Comparison of ENCODE assay signal across 8 cellular contexts in genomic region chr13:44191504-44192171, GRCh38.
DNase-seq lines count a peak whose midpoint lies in the region; ATAC-seq and TF ChIP-seq lines count a peak whose summit lies in the region.

No MANE protein-coding gene starts in this region.

- H3K27me3 ChIP-seq in H7 (ENCODE audit: control insufficient read depth, insufficient read depth, low read length), result no peaks in the 10 kb centered on the region

- peaks cover 8% of the 10 kb centered on the region for H3K4me1 Mint-ChIP-seq in neural crest cell

- no peak for ATAC-seq in GM21515 (IDR thresholded peaks at IDR 0.05; ENCODE audit: unreplicated experiment)
- ATAC-seq in GM19395 (IDR thresholded peaks at IDR 0.05; ENCODE audit: unreplicated experiment), result no peak

- peak; percentile 66 for TF ChIP-seq CTCF in neural crest cell (conservative IDR thresholded peaks at IDR 0.05)

- H3K27me3 Mint-ChIP-seq in neural crest cell (ENCODE audit: low read depth), result no peaks in the 10 kb centered on the region

- no peaks in the 10 kb centered on the region for H3K36me3 ChIP-seq in H7 (replicated peaks; ENCODE audit: control insufficient read depth, insufficient read depth, low read length)

- H3K27ac Mint-ChIP-seq in neural crest cell (ENCODE audit: unreplicated experiment), result peak overlapping the region; percentile 53

- H3K36me3 Mint-ChIP-seq in neural crest cell (ENCODE audit: low read depth), result peaks cover 2% of the 10 kb centered on the region

- H3K4me3 ChIP-seq in H7 (ENCODE audit: insufficient read depth, low read depth, low read length), result no peak overlapping the region

- H3K9me3 Mint-ChIP-seq in neural crest cell, result peaks cover 11% of the 10 kb centered on the region

- no peak overlapping the region for H3K4me3 Mint-ChIP-seq in neural crest cell

- DNase-seq in AG20443 (ENCODE audit: low spot score) (peak; percentile 90), H7 (peak; percentile 58), NOMO-1 treated with DMSO at 0.1 percent for 48 hours (lab: John Stamatoyannopoulos, UW; ENCODE audit: unreplicated experiment) (peak; percentile 81), fibroblast of peridontal ligament (ENCODE audit: extremely low read depth) (peak; percentile 97), neural crest cell (ENCODE audit: low read depth, low spot score) (peak; percentile 40)
- peak; percentile 38 to 47 for DNase-seq in activated T-cell treated with anti-CD3 and anti-CD28 coated beads, Interleukin-2, amount 50 U/mL, for 48 hours

Comparison
In these comparisons a context has a peak if more than half of its experiments do, and no peak if none do; other contexts are left out.
1. DNase-seq: peak in every context shown above with its lines; median percentile 97 in fibroblast of peridontal ligament; 90 in AG20443; 81 in NOMO-1 treated with DMSO at 0.1 percent for 48 hours; 58 in H7; 42 in activated T-cell treated with anti-CD3 and anti-CD28 coated beads, Interleukin-2, amount 50 U/mL, for 48 hours; 40 in neural crest cell.